ENCODE assay signal across 8 cellular contexts in the genomic region with DNA sequence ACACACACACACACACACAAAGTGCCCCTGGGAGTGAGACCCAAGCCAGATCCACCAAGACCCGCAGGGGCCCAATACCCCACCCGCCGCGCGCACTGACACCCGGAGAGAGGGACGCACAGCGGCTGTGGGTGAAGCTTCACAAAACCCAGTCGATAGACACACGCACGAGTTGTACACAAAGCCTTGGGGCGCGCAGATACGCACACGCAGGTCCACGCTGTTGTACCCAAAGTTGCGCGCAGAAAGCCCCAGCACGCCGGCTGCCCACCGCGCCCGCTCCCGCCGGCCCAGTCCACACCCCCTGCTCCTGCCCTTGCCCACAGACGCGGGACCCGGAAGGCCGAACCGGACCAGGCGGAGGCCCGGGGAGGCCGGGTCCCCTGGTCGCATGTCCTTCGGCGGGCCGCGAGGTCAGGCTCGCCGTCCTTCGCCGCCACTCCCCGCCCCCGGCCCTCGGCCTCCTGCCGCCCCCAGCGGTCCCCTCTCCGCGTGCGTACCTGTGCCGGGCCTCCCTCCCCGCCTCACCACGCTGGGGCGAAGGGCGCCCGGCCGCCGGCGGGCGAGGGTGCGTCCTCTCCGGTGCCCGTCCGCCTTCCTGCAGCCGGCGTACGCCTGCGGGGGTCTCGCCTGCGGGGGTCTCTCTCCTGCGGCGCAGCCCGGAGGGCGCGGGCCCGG. TPM values are rescaled to one million over a fixed set of nuclear protein-coding genes. Genes with fewer than 3 reads are reported as not detected.
DNase-seq lines count a peak whose midpoint lies in the region; ATAC-seq and TF ChIP-seq lines count a peak whose summit lies in the region.

TMEM74B (minus strand) TSS at position 344 of the 678 bp plus-strand sequence. CDS start 1,180 bp downstream, outside the sequence.

- H3K36me3 ChIP-seq in colonic mucosa (no peaks in the 10 kb centered on the region), mucosa of descending colon (ENCODE audit: low read depth) (no peaks in the 10 kb centered on the region), SJCRH30 (no peaks in the 10 kb centered on the region), aorta (ENCODE audit: control insufficient read depth in 1 of 2, insufficient read depth in 2 of 2, low read length in 1 of 2) (no peaks in the 10 kb centered on the region)

- TF ChIP-seq CTCF in AG10803 (conservative IDR thresholded peaks at IDR 0.05; ENCODE audit: low read length) (no peak), colonic mucosa (IDR thresholded peaks at IDR 0.05) (no peak), mucosa of descending colon (IDR thresholded peaks at IDR 0.05) (no peak)

- H3K9ac ChIP-seq in colonic mucosa (ENCODE audit: low read depth in 2 of 2, low read length in 2 of 2) = no peak within 1 kb of the TSS

- H3K4me1 ChIP-seq in colonic mucosa (no peaks in the 10 kb centered on the region), mucosa of descending colon (ENCODE audit: low read depth) (peaks cover 13% of the 10 kb centered on the region), SJCRH30 (no peaks in the 10 kb centered on the region), aorta (ENCODE audit: control insufficient read depth in 1 of 2, insufficient read depth in 2 of 2, low read length in 2 of 2) (no peaks in the 10 kb centered on the region)

- H3K27ac ChIP-seq in colonic mucosa = no peak within 1 kb of the TSS
- no peak within 1 kb of the TSS for H3K27ac ChIP-seq in SJCRH30
- H3K27ac ChIP-seq in aorta (ENCODE audit: low read depth in 1 of 2, low read length in 2 of 2) = no peak within 1 kb of the TSS

- H3K27me3 ChIP-seq in colonic mucosa = peaks cover 14% of the 10 kb centered on the region
- 0 out of 2 replicates have a peak, but pooled peaks cover 5% of the 10 kb centered on the region for H3K27me3 ChIP-seq in SJCRH30
- H3K27me3 ChIP-seq in aorta (ENCODE audit: control insufficient read depth in 1 of 2, insufficient read depth in 2 of 2, low read length in 1 of 2) = no peaks in the 10 kb centered on the region

- peak; percentile 10 for ATAC-seq in mucosa of descending colon
- no peak for ATAC-seq in aorta (ENCODE audit: low FRiP score)
- ATAC-seq in GM21723 (IDR thresholded peaks at IDR 0.05; ENCODE audit: unreplicated experiment) = no peak

- DNase-seq in AG10803 (ENCODE audit: low read depth) (no peak), HuH-7.5 (ENCODE audit: low spot score) (peak; percentile 46), colonic mucosa (no peak), mucosa of descending colon (no peak), KG1 (lab: John Stamatoyannopoulos, UW) (no peak), SJCRH30 (no peak), aorta (no peak)

- H3K4me3 ChIP-seq in AG10803 (ENCODE audit: low read length) (peak within 1 kb of the TSS; percentile 30; the same call in 1 of the 2 replicates), colonic mucosa (peak within 1 kb of the TSS; percentile 50), mucosa of descending colon (no peak within 1 kb of the TSS), SJCRH30 (no peak within 1 kb of the TSS), aorta (ENCODE audit: low read length in 2 of 2) (peak within 1 kb of the TSS in 1 of 2 donors; percentile 0)

- WGBS in aorta, 2 donors = 2% methylated on average over 60 to 76 of the region's 76 CpGs

- H3K9me3 ChIP-seq in colonic mucosa (no peaks in the 10 kb centered on the region), mucosa of descending colon (no peaks in the 10 kb centered on the region), SJCRH30 (replicated peaks) (no peaks in the 10 kb centered on the region), aorta (ENCODE audit: control insufficient read depth, low read length) (no peaks in the 10 kb centered on the region)

- intact Hi-C loops in colonic mucosa (cut with DNase I) (loop anchor here (10.0 kb wide), 1 partner anchor 60 kb away; no protein-coding TSS in a partner anchor), mucosa of descending colon (cut with DNase I, micrococcal nuclease) (no loop called here), aorta (cut with DNase I) (no loop called here)

RNA-seq across cellular contexts. Expression of gene TMEM74B, which starts in this region (rescaled TPM):
- 1 to 10 TPM; 1.4 to 2.0 TPM for total RNA-seq in colonic mucosa
- total RNA-seq in mucosa of descending colon = 1 to 10 TPM in 2 of 3 donors, under 1 TPM in 1; 0.38 to 2.6 (median 2.1) TPM
- total RNA-seq in SJCRH30 (2014; rRNA removed; shearing (Covaris generic)) = not detected in 2 replicates
- 1 to 10 TPM in 1 of 2 donors, under 1 TPM in 1; 0.71 to 3.8 TPM for total RNA-seq in aorta
- 1 to 10 TPM in 1 of 2 donors, not detected in 1; 1.9 TPM for polyA plus RNA-seq in aorta

Comparison
In these comparisons a context has a peak if more than half of its experiments do, and no peak if none do; other contexts are left out.
1. H3K4me3 ChIP-seq: peak in AG10803 (single experiment) and colonic mucosa (single experiment); none in mucosa of descending colon (single experiment) and SJCRH30 (single experiment).